Comparison of ENCODE assay signal across 11 cellular contexts in the genomic region with DNA sequence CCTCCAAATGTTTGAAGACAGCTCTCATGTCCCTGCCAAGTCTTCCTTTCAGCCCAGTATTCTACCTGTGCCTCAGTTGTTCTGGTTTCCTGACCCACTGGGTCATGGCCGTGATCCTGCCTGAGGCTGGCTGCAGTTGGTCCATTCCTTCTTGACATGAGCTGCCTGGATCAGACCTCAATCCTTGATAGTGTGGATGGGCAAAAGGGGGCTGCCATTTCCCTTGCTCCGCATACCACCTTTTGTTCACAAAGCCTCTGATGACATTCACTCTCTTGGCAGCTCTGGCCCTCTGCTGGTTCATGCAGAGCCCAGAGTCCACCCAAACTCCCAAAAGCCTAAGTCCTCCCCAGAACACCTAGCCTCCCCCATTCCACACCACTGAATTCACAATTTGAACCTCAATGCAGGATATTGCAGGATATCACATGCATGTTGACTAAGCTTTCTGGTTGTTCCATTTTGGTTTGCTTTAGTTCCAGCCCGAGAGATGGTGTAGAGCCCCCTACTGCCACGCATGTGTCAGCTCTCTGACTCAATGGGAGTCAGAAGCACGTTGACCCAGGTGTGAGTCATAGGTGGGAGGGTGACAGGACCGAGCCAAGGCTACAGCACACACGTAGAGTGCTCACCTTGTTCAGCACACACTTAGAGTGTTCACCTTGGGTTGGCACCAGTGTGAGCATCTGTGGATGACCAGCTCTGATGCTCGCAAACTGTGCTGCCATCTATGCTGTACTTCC.
DNase-seq lines count a peak whose midpoint lies in the region; ATAC-seq and TF ChIP-seq lines count a peak whose summit lies in the region.
"Had no signal": no experiment of that assay in that cellular context is flagged by ENCODE, and none has a peak within 500 bp of the region (broad histone marks: within the 10 kb centered on the region; RNA-seq: fewer than 3 reads in every experiment).

No MANE protein-coding gene starts in this region.

- TF ChIP-seq CTCF in RWPE1 (conservative IDR thresholded peaks at IDR 0.05; ENCODE audit: low read depth) (no peak), foreskin keratinocyte (conservative IDR thresholded peaks at IDR 0.05) (peak; percentile 47)

- no peak overlapping the region for H3K27ac ChIP-seq in RWPE1
- no peak overlapping the region for H3K27ac ChIP-seq in foreskin keratinocyte

- peak; percentile 22 for DNase-seq in activated naive CD4-positive, alpha-beta T cell treated with Interleukin-2 at 50 U/mL for 16 hours
- DNase-seq in activated naive CD4-positive, alpha-beta T cell treated with anti-CD3 and anti-CD28 coated beads, Interleukin-2, amount 10 ng/mL, durations not matched to agents 7 days and 5 days: no peak
- peak; percentile 79 for DNase-seq in RWPE1 (ENCODE audit: low spot score)
- DNase-seq in foreskin keratinocyte: peak; percentile 50 to 72
- DNase-seq: amniotic stem cell, NCI-H187 treated with DMSO at 0.1 percent for 48 hours, nephron progenitor cell had no signal

- H3K4me1 Mint-ChIP-seq in activated naive CD4-positive, alpha-beta T cell treated with anti-CD3 and anti-CD28 coated beads, Interleukin-2, amount 10 ng/mL, durations not matched to agents 7 days and 5 days: no peaks in the 10 kb centered on the region
- H3K4me1 Mint-ChIP-seq in stimulated activated memory B cell treated with anti-CD40 and anti-IgM and Interleukin-4, amounts not matched to agents 10 μg/mL and 1 μg/mL and 100 μg/mL, for 72 hours: no peaks in the 10 kb centered on the region

- ATAC-seq in foreskin keratinocyte (peak; percentile 93), GM19035 (IDR thresholded peaks at IDR 0.05; ENCODE audit: unreplicated experiment) (no peak), GM21576 (IDR thresholded peaks at IDR 0.05; ENCODE audit: unreplicated experiment) (no peak), GM18511 (IDR thresholded peaks at IDR 0.05; ENCODE audit: unreplicated experiment) (no peak)
- peak; percentile 25 for ATAC-seq in stimulated activated memory B cell treated with anti-CD40 and anti-IgM and Interleukin-4, amounts not matched to agents 10 μg/mL and 1 μg/mL and 100 μg/mL, for 72 hours

- H3K9me3 Mint-ChIP-seq in activated naive CD4-positive, alpha-beta T cell treated with anti-CD3 and anti-CD28 coated beads, Interleukin-2, amount 10 ng/mL, durations not matched to agents 7 days and 5 days: no peaks in the 10 kb centered on the region
- H3K9me3 Mint-ChIP-seq in stimulated activated memory B cell treated with anti-CD40 and anti-IgM and Interleukin-4, amounts not matched to agents 10 μg/mL and 1 μg/mL and 100 μg/mL, for 72 hours: no peaks in the 10 kb centered on the region
- H3K9me3 Mint-ChIP-seq: nephron progenitor cell had no signal

- POLR2A ChIA-PET in RWPE1 (lab: Yijun Ruan, JAX; ENCODE audit: low non-redundant PET): no interaction called here

- no peaks in the 10 kb centered on the region for H3K36me3 Mint-ChIP-seq in activated naive CD4-positive, alpha-beta T cell treated with anti-CD3 and anti-CD28 coated beads, Interleukin-2, amount 10 ng/mL, durations not matched to agents 7 days and 5 days
- H3K36me3 Mint-ChIP-seq in stimulated activated memory B cell treated with anti-CD40 and anti-IgM and Interleukin-4, amounts not matched to agents 10 μg/mL and 1 μg/mL and 100 μg/mL, for 72 hours: no peaks in the 10 kb centered on the region

- peaks cover 25% of the 10 kb centered on the region for H3K27me3 ChIP-seq in foreskin keratinocyte

- no peak overlapping the region for H3K27ac Mint-ChIP-seq in activated naive CD4-positive, alpha-beta T cell treated with anti-CD3 and anti-CD28 coated beads, Interleukin-2, amount 10 ng/mL, durations not matched to agents 7 days and 5 days
- H3K27ac Mint-ChIP-seq in stimulated activated memory B cell treated with anti-CD40 and anti-IgM and Interleukin-4, amounts not matched to agents 10 μg/mL and 1 μg/mL and 100 μg/mL, for 72 hours: no peak overlapping the region
- H3K27ac Mint-ChIP-seq: nephron progenitor cell had no signal

- CTCF ChIA-PET in activated naive CD4-positive, alpha-beta T cell treated with anti-CD3 and anti-CD28 coated beads, Interleukin-2, amount 10 ng/mL, durations not matched to agents 7 days and 5 days (lab: Charles Lee): interaction anchor here (0.7 to 1.3 kb wide), 3 partner anchors 151 to 374 kb away, joined by 3 read pairs; no protein-coding TSS in a partner anchor
- CTCF ChIA-PET in RWPE1 (lab: Yijun Ruan, JAX): interaction anchor here (0.6 to 1.5 kb wide), 5 partner anchors 11 to 196 kb away, joined by 3 to 4 read pairs (median 3); no protein-coding TSS in a partner anchor

- H3K4me1 ChIP-seq in foreskin keratinocyte: no peaks in the 10 kb centered on the region

- H3K4me3 Mint-ChIP-seq in activated naive CD4-positive, alpha-beta T cell treated with anti-CD3 and anti-CD28 coated beads, Interleukin-2, amount 10 ng/mL, durations not matched to agents 7 days and 5 days: no peak overlapping the region
- H3K4me3 Mint-ChIP-seq in stimulated activated memory B cell treated with anti-CD40 and anti-IgM and Interleukin-4, amounts not matched to agents 10 μg/mL and 1 μg/mL and 100 μg/mL, for 72 hours: no peak overlapping the region
- H3K4me3 Mint-ChIP-seq: nephron progenitor cell had no signal

- peaks cover 28% of the 10 kb centered on the region for H3K27me3 Mint-ChIP-seq in activated naive CD4-positive, alpha-beta T cell treated with anti-CD3 and anti-CD28 coated beads, Interleukin-2, amount 10 ng/mL, durations not matched to agents 7 days and 5 days
- H3K27me3 Mint-ChIP-seq in stimulated activated memory B cell treated with anti-CD40 and anti-IgM and Interleukin-4, amounts not matched to agents 10 μg/mL and 1 μg/mL and 100 μg/mL, for 72 hours: no peaks in the 10 kb centered on the region

Comparison
In these comparisons a context has a peak if more than half of its experiments do, and no peak if none do; other contexts are left out.
1. ATAC-seq: peak in foreskin keratinocyte (single experiment) and stimulated activated memory B cell treated with anti-CD40 and anti-IgM and Interleukin-4, amounts not matched to agents 10 μg/mL and 1 μg/mL and 100 μg/mL, for 72 hours (single experiment); none in GM19035 (single experiment), GM21576 (single experiment) and GM18511 (single experiment).